Comparison of ENCODE assay signal across 8 cellular contexts in the genomic region with DNA sequence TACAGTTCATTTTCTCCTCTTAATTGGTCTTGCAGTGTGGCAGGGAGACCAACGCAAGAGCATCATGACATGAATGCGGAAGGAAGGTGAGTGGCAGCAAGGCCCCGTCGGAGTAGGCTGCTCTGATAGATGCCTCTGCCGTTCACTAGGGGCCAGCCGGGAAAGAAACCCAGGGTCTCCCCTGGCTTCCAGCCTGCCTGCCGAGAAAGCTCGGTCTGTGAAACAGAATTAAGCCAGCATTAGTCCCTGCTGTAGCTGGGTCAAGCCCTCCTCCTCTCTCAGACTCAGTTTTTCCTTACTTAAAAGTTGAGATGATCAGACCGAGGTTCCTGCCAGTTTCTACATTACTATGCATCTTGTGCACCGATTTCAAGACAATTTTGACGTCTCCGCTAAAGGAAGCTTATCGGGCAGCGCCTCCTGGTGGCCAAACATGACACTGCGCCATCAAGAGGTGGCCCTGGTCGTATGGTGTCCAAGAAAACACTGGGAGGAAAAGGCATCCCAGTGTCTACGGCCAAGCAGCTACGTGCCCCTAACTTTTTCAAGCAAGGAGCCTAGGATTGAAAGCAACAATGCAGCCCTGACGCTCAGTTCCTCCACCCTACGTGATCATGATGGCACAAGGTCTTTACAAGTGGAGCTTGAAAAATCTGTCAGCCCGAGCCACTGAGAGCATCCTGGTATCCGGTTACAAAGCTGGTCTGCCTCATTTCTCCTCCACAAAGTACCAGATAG.
DNase-seq lines count a peak whose midpoint lies in the region; ATAC-seq lines count a peak whose summit lies in the region.

No MANE protein-coding gene starts in this region.

- no peaks in the 10 kb centered on the region for H3K4me1 Mint-ChIP-seq in activated CD8-positive, alpha-beta T cell treated with anti-CD3 and anti-CD28 coated beads, Interleukin-2, amount 10 ng/mL, durations not matched to agents 7 days and 5 days (ENCODE audit: low read depth)

- H3K36me3 Mint-ChIP-seq in activated CD8-positive, alpha-beta T cell treated with anti-CD3 and anti-CD28 coated beads, Interleukin-2, amount 10 ng/mL, durations not matched to agents 7 days and 5 days (ENCODE audit: low read depth) = no peaks in the 10 kb centered on the region

- CTCF ChIA-PET in activated CD8-positive, alpha-beta T cell treated with anti-CD3 and anti-CD28 coated beads, Interleukin-2, amount 10 ng/mL, durations not matched to agents 7 days and 5 days (lab: Charles Lee) = interaction anchor here (0.6 to 3.6 kb wide), 18 partner anchors 8 to 624 kb away, joined by 3 to 30 read pairs (median 4); a partner anchor contains a TSS

- H3K9me3 Mint-ChIP-seq in activated CD8-positive, alpha-beta T cell treated with anti-CD3 and anti-CD28 coated beads, Interleukin-2, amount 10 ng/mL, durations not matched to agents 7 days and 5 days (ENCODE audit: insufficient read depth) = no peaks in the 10 kb centered on the region

- no peaks in the 10 kb centered on the region for H3K27me3 Mint-ChIP-seq in activated CD8-positive, alpha-beta T cell treated with anti-CD3 and anti-CD28 coated beads, Interleukin-2, amount 10 ng/mL, durations not matched to agents 7 days and 5 days (ENCODE audit: low read depth)

- no peak overlapping the region for H3K4me3 Mint-ChIP-seq in activated CD8-positive, alpha-beta T cell treated with anti-CD3 and anti-CD28 coated beads, Interleukin-2, amount 10 ng/mL, durations not matched to agents 7 days and 5 days

- DNase-seq in Daoy (ENCODE audit: low read depth) (peak; percentile 85), NCI-H510A treated with DMSO at 0.1 percent for 48 hours (lab: John Stamatoyannopoulos, UW) (peak; percentile 74), medulla oblongata (ENCODE audit: extremely low spot score) (peak; percentile 88)
- peak; percentile 81 for DNase-seq in activated CD8-positive, alpha-beta T cell treated with anti-CD3 and anti-CD28 coated beads, Interleukin-2, amount 10 ng/mL, durations not matched to agents 7 days and 5 days
- DNase-seq in effector CD8-positive, alpha-beta T cell (lab: John Stamatoyannopoulos, UW) = peak; percentile 56
- peak; percentile 60 for DNase-seq in stimulated activated CD8-positive, alpha-beta memory T cell treated with anti-CD3 and anti-CD28 coated beads, Interleukin-15, amount 100 ng/mL, for 1 hour (ENCODE audit: low read depth)

- H3K27ac Mint-ChIP-seq in activated CD8-positive, alpha-beta T cell treated with anti-CD3 and anti-CD28 coated beads, Interleukin-2, amount 10 ng/mL, durations not matched to agents 7 days and 5 days = no peak overlapping the region

- POLR2A ChIA-PET in activated CD8-positive, alpha-beta T cell treated with anti-CD3 and anti-CD28 coated beads, Interleukin-2, amount 10 ng/mL, durations not matched to agents 7 days and 5 days (lab: Charles Lee) = no interaction called here

- ATAC-seq in HG02938 (IDR thresholded peaks at IDR 0.05; ENCODE audit: unreplicated experiment) (peak; percentile 89), HG02970 (IDR thresholded peaks at IDR 0.05; ENCODE audit: low FRiP score, unreplicated experiment) (no peak)
- peak; percentile 77 for ATAC-seq in activated CD8-positive, alpha-beta T cell treated with anti-CD3 and anti-CD28 coated beads, Interleukin-2, amount 10 ng/mL, durations not matched to agents 7 days and 5 days
